ENCODE assay signal across 8 cellular contexts in genomic region chr7:30412810-30413504, GRCh38.
DNase-seq lines count a peak whose midpoint lies in the region; ATAC-seq and TF ChIP-seq lines count a peak whose summit lies in the region.

No MANE protein-coding gene starts in this region.

- no peaks in the 10 kb centered on the region for H3K4me1 ChIP-seq in Loucy (ENCODE audit: insufficient read depth, low read length, poor library complexity, severe bottlenecking)
- H3K4me1 ChIP-seq in foreskin keratinocyte: peaks cover under 1% of the 10 kb centered on the region

- no peaks in the 10 kb centered on the region for H3K79me2 ChIP-seq in Loucy (ENCODE audit: insufficient read depth, low read length)

- H2AFZ ChIP-seq in Loucy (ENCODE audit: low read length): no peak overlapping the region

- no peaks in the 10 kb centered on the region for H3F3A ChIP-seq in Loucy (ENCODE audit: low read depth)

- DNase-seq in ELR (ENCODE audit: low read depth) (peak; percentile 89), T1000 (lab: John Stamatoyannopoulos, UW) (peak; percentile 8), foreskin keratinocyte (peak; percentile 51 to 75), omental fat pad (ENCODE audit: low spot score) (no peak), NCI-H345 treated with DMSO at 0.1 percent for 48 hours (lab: John Stamatoyannopoulos, UW; ENCODE audit: unreplicated experiment) (no peak), germinal center (ENCODE audit: low spot score) (no peak)
- DNase-seq in activated effector memory CD4-positive, alpha-beta T cell treated with anti-CD3 and anti-CD28 coated beads, Interleukin-2, amount 50 U/mL, for 16 hours: no peak

- H3K36me3 ChIP-seq in Loucy (ENCODE audit: insufficient read depth, low read length): no peaks in the 10 kb centered on the region

- H3K4me2 ChIP-seq in Loucy (ENCODE audit: low read depth, low read length, poor library complexity, severe bottlenecking): no peak overlapping the region

- H4K20me1 ChIP-seq in Loucy (ENCODE audit: insufficient read depth, low read length, poor library complexity, severe bottlenecking): no peaks in the 10 kb centered on the region

- H3K4me3 ChIP-seq in Loucy (ENCODE audit: low read length, poor library complexity, severe bottlenecking): no peak overlapping the region

- peak; percentile 58 for TF ChIP-seq CTCF in Loucy (conservative IDR thresholded peaks at IDR 0.05; ENCODE audit: low read length)
- TF ChIP-seq CTCF in foreskin keratinocyte (conservative IDR thresholded peaks at IDR 0.05): peak; percentile 85
- no peak for TF ChIP-seq CTCF in omental fat pad (IDR thresholded peaks at IDR 0.05)

- H3K9me2 ChIP-seq in Loucy (replicated peaks; ENCODE audit: low read depth, low read length): no peaks in the 10 kb centered on the region

- H3K27me3 ChIP-seq in Loucy (ENCODE audit: insufficient read depth, low read length, poor library complexity, severe bottlenecking): no peaks in the 10 kb centered on the region
- H3K27me3 ChIP-seq in foreskin keratinocyte: no peaks in the 10 kb centered on the region

- H3K27ac ChIP-seq in foreskin keratinocyte: no peak overlapping the region

- no peak overlapping the region for H3K9ac ChIP-seq in Loucy (ENCODE audit: low read depth, low read length, poor library complexity, severe bottlenecking)

- peak; percentile 71 for ATAC-seq in foreskin keratinocyte
- peak; percentile 62 for ATAC-seq in omental fat pad (ENCODE audit: low FRiP score)

- peaks cover 5% of the 10 kb centered on the region; the same call in 1 of the 2 replicates for H3K9me3 ChIP-seq in Loucy (ENCODE audit: insufficient read depth, low read depth, low read length)

Comparison
In these comparisons a context has a peak if more than half of its experiments do, and no peak if none do; other contexts are left out.
1. DNase-seq: peak in ELR (single experiment), T1000 (single experiment) and foreskin keratinocyte (2 of 2); none in omental fat pad (single experiment), NCI-H345 treated with DMSO at 0.1 percent for 48 hours (single experiment), activated effector memory CD4-positive, alpha-beta T cell treated with anti-CD3 and anti-CD28 coated beads, Interleukin-2, amount 50 U/mL, for 16 hours (single experiment) and germinal center (single experiment).
2. CTCF ChIP-seq: peak in Loucy (single experiment) and foreskin keratinocyte (single experiment); none in omental fat pad (0 of 3).